In genomic region chr5:50853151-50853550, GRCh38 we compare ENCODE assay signal across 9 cellular contexts.
DNase-seq lines count a peak whose midpoint lies in the region; ATAC-seq and TF ChIP-seq lines count a peak whose summit lies in the region.
"Had no signal": no experiment of that assay in that cellular context is flagged by ENCODE, and none has a peak within 500 bp of the region (broad histone marks: within the 10 kb centered on the region; RNA-seq: fewer than 3 reads in every experiment).

No MANE protein-coding gene starts in this region.

- no peaks in the 10 kb centered on the region for H3K36me3 ChIP-seq in vagina

- H3K9me3 ChIP-seq in vagina = no peaks in the 10 kb centered on the region
- H3K9me3 ChIP-seq: body of pancreas had no signal

- intact Hi-C loops in left cardiac atrium (cut with DNase I) = no loop called here
- intact Hi-C loops in vagina (cut with DNase I) = no loop called here

- TF ChIP-seq CTCF in vagina (IDR thresholded peaks at IDR 0.05) = no peak

- DNase-seq in left cardiac atrium (peak; percentile 26), vagina (ENCODE audit: extremely low spot score in 2 of 2) (no peak), NK-92 (lab: John Stamatoyannopoulos, UW; ENCODE audit: unreplicated experiment) (no peak), AG08396 (ENCODE audit: low spot score) (no peak)
- DNase-seq in stimulated activated CD4-positive, alpha-beta T cell treated with anti-CD3 and anti-CD28 coated beads, Interleukin-2, amount 100 ng/mL, for 24 hours = no peak

- no peaks in the 10 kb centered on the region for H3K4me1 ChIP-seq in vagina
- H3K4me1 ChIP-seq: body of pancreas had no signal

- ATAC-seq in GM18499 (IDR thresholded peaks at IDR 0.05; ENCODE audit: insufficient read depth, unreplicated experiment) (peak; percentile 45), GM21619 (IDR thresholded peaks at IDR 0.05; ENCODE audit: unreplicated experiment) (peak; percentile 78), HG03571 (IDR thresholded peaks at IDR 0.05; ENCODE audit: unreplicated experiment) (peak; percentile 47), left cardiac atrium (peak; percentile 47 to 78)
- ATAC-seq: body of pancreas had no signal

- no peak overlapping the region for H3K27ac ChIP-seq in vagina
- H3K27ac ChIP-seq: body of pancreas had no signal

- no peak for TF ChIP-seq POLR2A in vagina (IDR thresholded peaks at IDR 0.05)

- no peak overlapping the region for H3K4me3 ChIP-seq in vagina
- H3K4me3 ChIP-seq: body of pancreas had no signal

- H3K27me3 ChIP-seq in vagina = no peaks in the 10 kb centered on the region
- H3K27me3 ChIP-seq: body of pancreas had no signal
